ENCODE assay signal across 11 cellular contexts in the genomic region with DNA sequence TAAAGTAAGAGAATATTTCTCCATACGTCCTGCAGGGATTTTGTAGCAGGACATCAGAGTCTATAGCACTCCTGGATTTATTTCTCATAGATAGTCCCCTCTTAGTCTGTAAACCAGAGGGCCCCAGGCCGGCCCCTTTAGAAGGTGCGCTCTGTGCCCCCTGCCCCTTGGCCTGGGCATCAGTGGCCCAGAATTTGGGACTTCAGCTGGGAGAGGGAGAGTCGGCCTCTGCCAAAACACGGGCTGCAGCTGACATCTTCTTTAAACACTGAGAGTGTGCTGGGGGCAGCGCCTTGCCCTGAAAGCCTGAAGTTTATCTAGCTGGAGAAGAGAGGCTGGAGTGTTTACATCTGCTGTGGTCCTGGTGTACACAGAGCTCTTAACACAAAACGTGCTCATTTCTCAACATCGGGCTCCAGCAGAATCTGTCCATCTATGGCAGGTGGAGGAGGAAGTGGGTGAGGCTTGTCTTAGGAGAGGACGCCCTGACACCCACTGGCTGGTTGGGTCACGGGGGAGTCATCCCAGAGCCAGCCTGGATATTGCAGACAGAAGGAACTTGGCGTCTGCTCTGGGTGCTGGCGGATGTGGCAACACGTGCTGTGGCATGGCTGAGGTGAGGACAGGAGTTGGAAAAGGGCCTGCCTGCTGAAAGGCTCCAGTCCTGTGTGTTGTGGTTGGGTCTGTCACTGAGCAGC. TPM values are rescaled to one million over a fixed set of nuclear protein-coding genes. Genes with fewer than 3 reads are reported as not detected.
DNase-seq lines count a peak whose midpoint lies in the region; ATAC-seq lines count a peak whose summit lies in the region.
"Had no signal": no experiment of that assay in that cellular context is flagged by ENCODE, and none has a peak within 500 bp of the region (broad histone marks: within the 10 kb centered on the region; RNA-seq: fewer than 3 reads in every experiment).

No MANE protein-coding gene starts in this region.

- peaks cover 13 to 31% of the 10 kb centered on the region in 2 donors for H3K4me1 ChIP-seq in muscle layer of duodenum (ENCODE audit: control insufficient read depth in 1 of 2, insufficient read depth in 2 of 2, low read length in 2 of 2)

- peak overlapping the region; percentile 38 to 41 for H3K27ac Mint-ChIP-seq in effector memory CD8-positive, alpha-beta T cell

- peak overlapping the region; percentile 60 for H3K27ac ChIP-seq in muscle layer of duodenum (ENCODE audit: low read length)
- H3K27ac ChIP-seq: neutrophil had no signal

- no peak overlapping the region for H3K4me3 ChIP-seq in muscle layer of duodenum (ENCODE audit: low read depth in 1 of 2, low read length in 2 of 2)

- no peaks in the 10 kb centered on the region for H3K27me3 ChIP-seq in muscle layer of duodenum (ENCODE audit: low read depth, low read length)
- H3K27me3 ChIP-seq: neutrophil had no signal

- peaks cover 3% of the 10 kb centered on the region for H3K36me3 Mint-ChIP-seq in effector memory CD8-positive, alpha-beta T cell (ENCODE audit: insufficient read depth)

- no peaks in the 10 kb centered on the region for H3K36me3 ChIP-seq in muscle layer of duodenum (ENCODE audit: control insufficient read depth in 1 of 2, insufficient read depth in 2 of 2, low read length in 2 of 2)
- H3K36me3 ChIP-seq: neutrophil had no signal

- H3K9me3 ChIP-seq in muscle layer of duodenum (ENCODE audit: control insufficient read depth in 1 of 2, low read length in 2 of 2), result no peaks in the 10 kb centered on the region
- H3K9me3 ChIP-seq: neutrophil had no signal

- no peak for ATAC-seq in effector memory CD8-positive, alpha-beta T cell (replicated peaks)
- ATAC-seq in HG03520 (IDR thresholded peaks at IDR 0.05; ENCODE audit: unreplicated experiment), result no peak

- DNase-seq in DMS153 treated with DMSO at 0.1 percent for 48 hours (lab: John Stamatoyannopoulos, UW; ENCODE audit: unreplicated experiment) (peak; percentile 76), NCI-H2029 treated with DMSO at 0.1 percent for 48 hours (lab: John Stamatoyannopoulos, UW) (peak; percentile 84), HT-29 (ENCODE audit: low spot score) (no peak), epidermal melanocyte (ENCODE audit: insufficient read length, low spot score) (no peak), NCI-H1694 (lab: John Stamatoyannopoulos, UW) (no peak)
- DNase-seq in effector memory CD8-positive, alpha-beta T cell, result no peak
- DNase-seq: AML-193; stimulated activated CD4-positive, alpha-beta T cell treated with anti-CD3 and anti-CD28 coated beads, Interleukin-2, amount 100 ng/mL, for 24 hours had no signal

- no peak overlapping the region for H3K4me3 Mint-ChIP-seq in effector memory CD8-positive, alpha-beta T cell

- peaks cover 14 to 23% of the 10 kb centered on the region in 2 donors for H3K27me3 Mint-ChIP-seq in effector memory CD8-positive, alpha-beta T cell

- no peaks in the 10 kb centered on the region for H3K9me3 Mint-ChIP-seq in effector memory CD8-positive, alpha-beta T cell

- peaks cover 18 to 32% of the 10 kb centered on the region in 2 donors for H3K4me1 Mint-ChIP-seq in effector memory CD8-positive, alpha-beta T cell (ENCODE audit: low read depth in 2 of 2)

RNA-seq across cellular contexts. Expression of a gene that starts 5.0 kb away (rescaled TPM):
- 1.9 and 2.2 TPM in 2 replicates for total RNA-seq in HT-29 (2014; rRNA removed; shearing (Covaris generic))

RNA-seq across cellular contexts. Expression of a gene that starts 29.5 kb away (rescaled TPM):
- 103 and 115 TPM in 2 replicates for total RNA-seq in HT-29 (2014; rRNA removed; shearing (Covaris generic))

Comparison
In these comparisons a context has a peak if more than half of its experiments do, and no peak if none do; other contexts are left out.
1. DNase-seq: peak in DMS153 treated with DMSO at 0.1 percent for 48 hours (single experiment) and NCI-H2029 treated with DMSO at 0.1 percent for 48 hours (single experiment); none in effector memory CD8-positive, alpha-beta T cell (0 of 3), HT-29 (single experiment), epidermal melanocyte (single experiment) and NCI-H1694 (single experiment).